Comparison of ENCODE assay signal across 1 cellular context in genomic region chr6:33248932-33249731, GRCh38.
TF ChIP-seq lines count a peak whose summit lies in the region.

No MANE protein-coding gene starts in this region.

TF ChIP-seq in HepG2, 621 proteins besides CTCF, POLR2A, EP300 and RAD21 (continued from another document and continues in another):
- no peak for TF ChIP-seq PREB (CRISPR knock-in tag; IDR thresholded peaks at IDR 0.05)
- TF ChIP-seq ZC3H13 (CRISPR knock-in tag; IDR thresholded peaks at IDR 0.05): peak; percentile 84; the same call in 1 of the 2 replicates
- TF ChIP-seq ZBTB37 (CRISPR knock-in tag; IDR thresholded peaks at IDR 0.05): no peak
- no peak for TF ChIP-seq ZNF10 (CRISPR knock-in tag; IDR thresholded peaks at IDR 0.05; ENCODE audit: borderline replicate concordance, low read depth)
- TF ChIP-seq ZNF713 (CRISPR knock-in tag; IDR thresholded peaks at IDR 0.05): peak; percentile 30; the same call in 1 of the 2 replicates
- peak; percentile 28; the same call in 1 of the 2 replicates for TF ChIP-seq NCOA1 (CRISPR knock-in tag; IDR thresholded peaks at IDR 0.05)
- TF ChIP-seq HCFC1 (IDR thresholded peaks at IDR 0.05; ENCODE audit: low read depth, low read length): peak; percentile 16
- TF ChIP-seq SP140L (CRISPR knock-in tag; IDR thresholded peaks at IDR 0.05; ENCODE audit: borderline replicate concordance): no peak
- TF ChIP-seq ZEB1 (IDR thresholded peaks at IDR 0.05; ENCODE audit: insufficient replicate concordance, low read depth): no peak
- TF ChIP-seq ATF4 (CRISPR knock-in tag; IDR thresholded peaks at IDR 0.05): no peak
- TF ChIP-seq UBTF (CRISPR knock-in tag; IDR thresholded peaks at IDR 0.05): peak; percentile 67
- no peak for TF ChIP-seq ZNF44 (CRISPR knock-in tag; IDR thresholded peaks at IDR 0.05)
- TF ChIP-seq ZNF564 (CRISPR knock-in tag; IDR thresholded peaks at IDR 0.05): no peak; the same call in 1 of the 2 replicates
- peak; percentile 93 for TF ChIP-seq ZIK1 (CRISPR knock-in tag; IDR thresholded peaks at IDR 0.05; ENCODE audit: borderline replicate concordance, low read depth)
- TF ChIP-seq ZNF18 (CRISPR knock-in tag; IDR thresholded peaks at IDR 0.05; ENCODE audit: insufficient replicate concordance): peak; percentile 56
- TF ChIP-seq ZNF724P (CRISPR knock-in tag; IDR thresholded peaks at IDR 0.05; ENCODE audit: borderline replicate concordance): peak; percentile 77; the same call in 1 of the 2 replicates
- TF ChIP-seq PLSCR1 (CRISPR knock-in tag; IDR thresholded peaks at IDR 0.05; ENCODE audit: borderline replicate concordance): no peak
- TF ChIP-seq ZBTB25 (CRISPR knock-in tag; IDR thresholded peaks at IDR 0.05): no peak
- TF ChIP-seq ZNF441 (CRISPR knock-in tag; IDR thresholded peaks at IDR 0.05; ENCODE audit: borderline replicate concordance): peak; percentile 86; the same call in 1 of the 2 replicates
- TF ChIP-seq GATAD2A (CRISPR knock-in tag; IDR thresholded peaks at IDR 0.05): peak; percentile 7; the same call in 1 of the 2 replicates
- TF ChIP-seq SMYD3 (CRISPR knock-in tag; IDR thresholded peaks at IDR 0.05): no peak
- TF ChIP-seq RAD51 (IDR thresholded peaks at IDR 0.05; ENCODE audit: borderline replicate concordance): no peak
- 0 out of 2 replicates have a peak, but pooled peaks have one; percentile 34 for TF ChIP-seq JUN (CRISPR knock-in tag; IDR thresholded peaks at IDR 0.05)
- TF ChIP-seq ZKSCAN5 (CRISPR knock-in tag; IDR thresholded peaks at IDR 0.05): no peak
- TF ChIP-seq POGK (CRISPR knock-in tag; conservative IDR thresholded peaks at IDR 0.05): peak; percentile 39; the same call in 1 of the 2 replicates
- peak; percentile 24; the same call in 1 of the 2 replicates for TF ChIP-seq ZNF598 (CRISPR knock-in tag; IDR thresholded peaks at IDR 0.05; ENCODE audit: borderline replicate concordance)
- no peak for TF ChIP-seq ZFP82 (CRISPR knock-in tag; IDR thresholded peaks at IDR 0.05; ENCODE audit: borderline replicate concordance)
- TF ChIP-seq SAP130 (CRISPR knock-in tag; IDR thresholded peaks at IDR 0.05; ENCODE audit: low read depth): peak; percentile 86
- TF ChIP-seq HOXD1 (CRISPR knock-in tag; IDR thresholded peaks at IDR 0.05): peak; percentile 69
- no peak for TF ChIP-seq REL (CRISPR knock-in tag; conservative IDR thresholded peaks at IDR 0.05)
- TF ChIP-seq ZBTB38 (CRISPR knock-in tag; IDR thresholded peaks at IDR 0.05): peak; percentile 48; the same call in 1 of the 2 replicates
- no peak for TF ChIP-seq ZNF597 (CRISPR knock-in tag; IDR thresholded peaks at IDR 0.05)
- TF ChIP-seq HNRNPL (IDR thresholded peaks at IDR 0.05; ENCODE audit: low read depth, low read length): peak; percentile 98
- TF ChIP-seq ZNF136 (CRISPR knock-in tag; IDR thresholded peaks at IDR 0.05; ENCODE audit: low read depth): peak; percentile 62; the same call in 1 of the 2 replicates
- TF ChIP-seq SMARCE1 (IDR thresholded peaks at IDR 0.05; ENCODE audit: borderline replicate concordance): no peak
- TF ChIP-seq JARID2 (CRISPR knock-in tag; IDR thresholded peaks at IDR 0.05; ENCODE audit: insufficient replicate concordance): no peak
- TF ChIP-seq ZSCAN29 (CRISPR knock-in tag; conservative IDR thresholded peaks at IDR 0.05): peak; percentile 70; the same call in 1 of the 2 replicates
- TF ChIP-seq ISX (CRISPR knock-in tag; conservative IDR thresholded peaks at IDR 0.05): no peak; the same call in 1 of the 2 replicates
- no peak; the same call in 1 of the 2 replicates for TF ChIP-seq CENPT (CRISPR knock-in tag; IDR thresholded peaks at IDR 0.05; ENCODE audit: low read depth)
- no peak for TF ChIP-seq NR3C1 (CRISPR knock-in tag; IDR thresholded peaks at IDR 0.05)
- 0 out of 2 replicates have a peak, but pooled peaks have one; percentile 20 for TF ChIP-seq MAFG (CRISPR knock-in tag; IDR thresholded peaks at IDR 0.05)
- TF ChIP-seq ZNF205 (CRISPR knock-in tag; IDR thresholded peaks at IDR 0.05): peak; percentile 75
- TF ChIP-seq ZNF883 (CRISPR knock-in tag; IDR thresholded peaks at IDR 0.05; ENCODE audit: not compliant biosample characterization): peak; percentile 5
- TF ChIP-seq KLF15 (CRISPR knock-in tag; IDR thresholded peaks at IDR 0.05; ENCODE audit: borderline replicate concordance): peak; percentile 87; the same call in 1 of the 2 replicates
- TF ChIP-seq HNRNPK (IDR thresholded peaks at IDR 0.05; ENCODE audit: low read depth, low read length, poor library complexity, severe bottlenecking): no peak
- TF ChIP-seq TOE1 (CRISPR knock-in tag; IDR thresholded peaks at IDR 0.05): no peak
- TF ChIP-seq TBX3 (IDR thresholded peaks at IDR 0.05; ENCODE audit: borderline replicate concordance): peak; percentile 52; the same call in 1 of the 2 replicates
- TF ChIP-seq ARID5B (CRISPR knock-in tag; IDR thresholded peaks at IDR 0.05): no peak
- no peak for TF ChIP-seq NFRKB (IDR thresholded peaks at IDR 0.05)
- no peak for TF ChIP-seq PCBP2 (optimal IDR thresholded peaks at IDR 0.05; ENCODE audit: low read depth, low read length, poor library complexity, severe bottlenecking)
